In genomic region chr19:7912144-7912696, GRCh38 we compare ENCODE assay signal across 28 cellular contexts. TPM values are rescaled to one million over a fixed set of nuclear protein-coding genes. Genes with fewer than 3 reads are reported as not detected.
DNase-seq lines count a peak whose midpoint lies in the region; ATAC-seq, FAIRE-seq and TF ChIP-seq lines count a peak whose summit lies in the region.
"Had no signal": no experiment of that assay in that cellular context is flagged by ENCODE, and none has a peak within 500 bp of the region (broad histone marks: within the 10 kb centered on the region; RNA-seq: fewer than 3 reads in every experiment).

No MANE protein-coding gene starts in this region.

- ATAC-seq in K562 (no peak), upper lobe of right lung (no peak), HG02642 (IDR thresholded peaks at IDR 0.05; ENCODE audit: poor library complexity, unreplicated experiment) (no peak), HG02610 (IDR thresholded peaks at IDR 0.05; ENCODE audit: unreplicated experiment) (no peak)
- ATAC-seq: A549 had no signal

- peaks cover 0 to 34% of the 10 kb centered on the region in 2 experiments; a peak in 2 of 3 replicates for H3K36me3 ChIP-seq in HEK293 (ENCODE audit: control insufficient read depth in 2 of 2, insufficient read depth in 1 of 2, low read length in 2 of 2)
- H3K36me3 ChIP-seq in K562 (ENCODE audit: control insufficient read depth, insufficient read depth, low read length): peaks cover 42% of the 10 kb centered on the region; the same call in 1 of the 3 replicates
- H3K36me3 ChIP-seq in upper lobe of right lung: peaks cover 39% of the 10 kb centered on the region

- no peak for TF ChIP-seq POLR2A in K562 (conservative IDR thresholded peaks at IDR 0.05)

- peaks cover 10% of the 10 kb centered on the region for H3K4me1 Mint-ChIP-seq in neural crest cell

- TF ChIP-seq CTCF in HEK293 (tag by site-specific recombination; IDR thresholded peaks at IDR 0.05) (no peak), K562 (IDR thresholded peaks at IDR 0.05 in 2 of 3, conservative IDR thresholded peaks at IDR 0.05 in 1 of 3; ENCODE audit: insufficient read depth in 2 of 3, low read depth in 1 of 3, low read length in 3 of 3) (no peak), neural crest cell (conservative IDR thresholded peaks at IDR 0.05) (no peak), upper lobe of right lung (IDR thresholded peaks at IDR 0.05) (no peak)

- no peak for TF ChIP-seq EP300 in K562 (IDR thresholded peaks at IDR 0.05; ENCODE audit: low read length)

- H3K4me3 ChIP-seq in HEK293 (ENCODE audit: low read depth, low read length): no peak overlapping the region
- no peak overlapping the region for H3K4me3 ChIP-seq in K562
- no peak overlapping the region for H3K4me3 ChIP-seq in upper lobe of right lung
- H3K4me3 ChIP-seq: A549, GM23248 had no signal

- DNase-seq in K562 (ENCODE audit: extremely low read depth in 1 of 4, low spot score in 3 of 4) (no peak), neural crest cell (ENCODE audit: low read depth, low spot score) (no peak), upper lobe of right lung (peak; percentile 61), midbrain (lab: John Stamatoyannopoulos, UW) (no peak)
- DNase-seq: AML-193; Calu3; CD8-positive, alpha-beta memory T cell; DMS79 treated with DMSO at 0.1 percent for 48 hours; GM23248; H7; HFFc6; IMR-90; MM.1S; NCI-H1048; NCI-H1694 treated with DMSO at 0.1 percent for 48 hours; NCI-H2081; NCI-H2227 treated with DMSO at 0.1 percent for 48 hours; NCI-H510A; NCI-H69; RPMI8226; SHP77 had no signal

- H3K4me1 ChIP-seq in HEK293 (ENCODE audit: control insufficient read depth, insufficient read depth, low read length): no peaks in the 10 kb centered on the region; the same call in 1 of the 2 replicates
- H3K4me1 ChIP-seq in K562 (replicated peaks in 1 of 2; ENCODE audit: control insufficient read depth in 2 of 2, insufficient read depth in 2 of 2, low read length in 2 of 2): peaks cover 0 to 81% of the 10 kb centered on the region in 2 experiments; a peak in 3 of 5 replicates
- peaks cover 10% of the 10 kb centered on the region for H3K4me1 ChIP-seq in upper lobe of right lung

- 92% methylated on average over 22 of the region's 31 CpGs for WGBS in K562 (ENCODE audit: insufficient coverage, low coverage, missing lambda C conversion rate)

- no peak for FAIRE-seq in K562 (lab: Jason Lieb, UNC)
- FAIRE-seq: A549 had no signal

- POLR2A ChIA-PET in HEK293 (lab: Yijun Ruan, JAX): interaction anchor here (1.1 to 2.3 kb wide), 3 partner anchors 8 to 15 kb away, joined by 3 to 15 read pairs (median 8); partner anchors contain the start of genes MAP2K7 and SNAPC2
- POLR2A ChIA-PET in K562 (lab: Yijun Ruan, JAX): interaction anchor here (0.8 to 2.1 kb wide), 3 partner anchors 8 to 43 kb away, joined by 3 to 13 read pairs (median 7); partner anchors contain the start of gene SNAPC2

- H3K9me3 ChIP-seq in HEK293 (ENCODE audit: control insufficient read depth, insufficient read depth, low read depth, low read length): no peaks in the 10 kb centered on the region
- no peaks in the 10 kb centered on the region for H3K9me3 ChIP-seq in K562 (replicated peaks; ENCODE audit: control insufficient read depth, insufficient read depth, low read depth, low read length)
- H3K9me3 ChIP-seq in upper lobe of right lung: no peaks in the 10 kb centered on the region
- H3K9me3 ChIP-seq: A549 had no signal

- H3K9me3 Mint-ChIP-seq in neural crest cell: no peaks in the 10 kb centered on the region
- H3K9me3 Mint-ChIP-seq: CD8-positive, alpha-beta memory T cell; HFFc6 had no signal

- intact Hi-C loops in K562 (cut with micrococcal nuclease) (no loop called here), upper lobe of right lung (cut with DNase I) (no loop called here)

- no peak overlapping the region for H2AFZ ChIP-seq in K562 (ENCODE audit: low read depth, low read length)
- H2AFZ ChIP-seq: GM23248 had no signal

- no TSS peak for BruUV-seq in K562 (replicated peaks; lab: Mats Ljungman, UMichigan)

- no peaks in the 10 kb centered on the region for H3K36me3 Mint-ChIP-seq in neural crest cell (ENCODE audit: low read depth)

- peaks cover 14% of the 10 kb centered on the region for H3K79me2 ChIP-seq in K562 (ENCODE audit: control insufficient read depth, insufficient read depth, low read length)

- peaks cover 41% of the 10 kb centered on the region for H3K27me3 Mint-ChIP-seq in neural crest cell (ENCODE audit: low read depth)

- H3K27me3 ChIP-seq in K562 (ENCODE audit: control insufficient read depth in 2 of 2, insufficient read depth in 2 of 2, low read length in 2 of 2): no peaks in the 10 kb centered on the region
- H3K27me3 ChIP-seq in upper lobe of right lung: peaks cover 16% of the 10 kb centered on the region

- H4K20me1 ChIP-seq in K562 (replicated peaks; ENCODE audit: control insufficient read depth, insufficient read depth, low read length): no peaks in the 10 kb centered on the region

- no peaks in the 10 kb centered on the region for H3K9me1 ChIP-seq in K562 (ENCODE audit: control insufficient read depth, insufficient read depth, low read length)

- no peak overlapping the region for H3K4me2 ChIP-seq in K562 (ENCODE audit: insufficient read depth, low read length)
- H3K4me2 ChIP-seq: A549, KMS-11 had no signal

- CTCF ChIA-PET in HEK293 (lab: Yijun Ruan, JAX) (interaction anchor here (0.9 to 1.1 kb wide), 2 partner anchors 32 to 43 kb away, joined by 3 to 4 read pairs; no protein-coding TSS in a partner anchor), K562 (lab: Yijun Ruan, JAX; ENCODE audit: low intra/inter-chr PET ratio) (no interaction called here)

- H3K9ac ChIP-seq in K562 (ENCODE audit: insufficient read depth in 1 of 2, low read depth in 2 of 2, low read length in 2 of 2): no peak overlapping the region; a peak in 1 of 4 replicates
- H3K9ac ChIP-seq: GM23248, KMS-11 had no signal

- H3K27ac Mint-ChIP-seq in neural crest cell (ENCODE audit: unreplicated experiment): no peak overlapping the region
- H3K27ac Mint-ChIP-seq: HFFc6 had no signal

- no peak for TF ChIP-seq RAD21 in K562 (CRISPR knock-in tag; conservative IDR thresholded peaks at IDR 0.05 in 1 of 2, IDR thresholded peaks at IDR 0.05 in 1 of 2)

- H3K4me3 Mint-ChIP-seq in neural crest cell: peak overlapping the region; percentile 51
- H3K4me3 Mint-ChIP-seq: CD14-positive monocyte; CD8-positive, alpha-beta memory T cell; HFFc6 had no signal

- in situ Hi-C loops in K562 (cut with MboI): no loop called here

- H3K27ac ChIP-seq in HEK293 (ENCODE audit: extremely low read depth, low read depth, low read length): no peak overlapping the region
- no peak overlapping the region for H3K27ac ChIP-seq in K562 (ENCODE audit: extremely low read depth, low read depth, low read length)
- no peak overlapping the region for H3K27ac ChIP-seq in upper lobe of right lung
- H3K27ac ChIP-seq: A549, GM23248, KMS-11 had no signal

RNA-seq across cellular contexts. Expression of gene TGFBR3L, which starts 2.4 kb away (rescaled TPM):
- 0.69 TPM in 1 of 2 replicates, not detected in the other for total RNA-seq in K562 (2011; cell fraction: chromatin; rRNA removed; ENCODE audit: low replicate concordance)
- 0.33 TPM in 1 of 2 replicates, not detected in the other for total RNA-seq in K562 (2011; cell fraction: nucleolus; rRNA removed)
- total RNA-seq in K562 (2011; cell fraction: nucleoplasm; rRNA removed): not detected in 2 replicates
- total RNA-seq in K562 (2014; rRNA removed): not detected in 2 replicates
- not detected in 2 replicates for total RNA-seq in K562 (2014; rRNA removed; fragmentation: Illumina TruSeq; extraction: Trizol)
- total RNA-seq in K562 (2015; rRNA removed; fragmentation: Illumina TruSeq; extraction: Trizol): not detected in 2 replicates
- total RNA-seq in K562 (2021): 0.18 TPM in 1 of 2 replicates, not detected in the other
- 0.08 TPM in 1 of 2 replicates, not detected in the other for polyA plus RNA-seq in K562 (2011; rRNA removed)
- polyA plus RNA-seq in K562 (2011; cell fraction: cytosol; rRNA removed): 0.09 TPM in 2 replicates
- polyA plus RNA-seq in K562 (2011; cell fraction: nucleus; rRNA removed): 0.15 and 0.58 TPM in 2 replicates
- 0.26 and 0.28 TPM in 2 replicates for polyA plus RNA-seq in K562 (2012)
- polyA plus RNA-seq in K562 (2014; fragmentation: Illumina TruSeq; extraction: Trizol): not detected in 2 replicates
- polyA plus RNA-seq in K562 (2014; fragmentation: Nextera tagmentation; extraction: Ambion mirVana): not detected
- not detected in 2 replicates for polyA plus RNA-seq in K562 (2014; rRNA removed)
- polyA minus RNA-seq in K562 (2011; rRNA and poly(A)+ RNA removed): not detected in 2 replicates
- polyA minus RNA-seq in K562 (2011; cell fraction: cytosol; rRNA and poly(A)+ RNA removed): not detected in 2 replicates
- polyA minus RNA-seq in K562 (2011; cell fraction: nucleus; rRNA and poly(A)+ RNA removed): not detected in 2 replicates
- total RNA-seq in neural crest cell: 0.32 and 0.44 TPM in 2 replicates
- total RNA-seq in upper lobe of right lung: 1.2 TPM
- total RNA-seq: IMR-90, SK-MEL-5 had no signal
- polyA plus RNA-seq: CD14-positive monocyte had no signal

RNA-seq across cellular contexts. Expression of gene SNAPC2, which starts 7.9 kb away (rescaled TPM):
- total RNA-seq in K562 (2011; cell fraction: chromatin; rRNA removed; ENCODE audit: low replicate concordance): 4.4 and 13.6 TPM in 2 replicates
- 10.9 and 14.3 TPM in 2 replicates for total RNA-seq in K562 (2011; cell fraction: nucleolus; rRNA removed)
- total RNA-seq in K562 (2011; cell fraction: nucleoplasm; rRNA removed): 9.5 and 10.0 TPM in 2 replicates
- total RNA-seq in K562 (2014; rRNA removed) (30.3 and 42.7 TPM in 2 replicates), K562 (2014; rRNA removed; fragmentation: Illumina TruSeq; extraction: Trizol) (4.1 and 4.2 TPM in 2 replicates), K562 (2015; rRNA removed; fragmentation: Illumina TruSeq; extraction: Trizol) (15.3 and 15.9 TPM in 2 replicates), K562 (2021) (37.1 and 45.1 TPM in 2 replicates), neural crest cell (19.1 and 19.5 TPM in 2 replicates), upper lobe of right lung (28.9 TPM)
- polyA plus RNA-seq in K562 (2011; rRNA removed) (10.9 and 20.1 TPM in 2 replicates), K562 (2014; fragmentation: Illumina TruSeq; extraction: Trizol) (18.2 and 39.9 TPM in 2 replicates), K562 (2014; fragmentation: Nextera tagmentation; extraction: Ambion mirVana) (1 to 10 TPM in 1 of 2 experiments, under 1 TPM in 1; 0.59 to 1.4 TPM), K562 (2014; rRNA removed) (32.0 and 34.4 TPM in 2 replicates)
- polyA plus RNA-seq in K562 (2011; cell fraction: cytosol; rRNA removed): 18.7 and 40.5 TPM in 2 replicates
- polyA plus RNA-seq in K562 (2011; cell fraction: nucleus; rRNA removed): 18.7 and 32.8 TPM in 2 replicates
- polyA plus RNA-seq in K562 (2012): 30.8 and 37.6 TPM in 2 replicates
- 4.3 and 4.8 TPM in 2 replicates for polyA minus RNA-seq in K562 (2011; rRNA and poly(A)+ RNA removed)
- 14.0 and 17.1 TPM in 2 replicates for polyA minus RNA-seq in K562 (2011; cell fraction: cytosol; rRNA and poly(A)+ RNA removed)
- 9.7 and 13.1 TPM in 2 replicates for polyA minus RNA-seq in K562 (2011; cell fraction: nucleus; rRNA and poly(A)+ RNA removed)

RNA-seq across cellular contexts. Expression of gene MAP2K7, which starts 8.5 kb away (rescaled TPM):
- 34.2 and 92.8 TPM in 2 replicates for total RNA-seq in K562 (2011; cell fraction: chromatin; rRNA removed; ENCODE audit: low replicate concordance)
- total RNA-seq in K562 (2011; cell fraction: nucleolus; rRNA removed): 57.2 and 57.4 TPM in 2 replicates
- 41.1 and 52.7 TPM in 2 replicates for total RNA-seq in K562 (2011; cell fraction: nucleoplasm; rRNA removed)
- total RNA-seq in K562 (2014; rRNA removed) (19.4 and 23.9 TPM in 2 replicates), K562 (2014; rRNA removed; fragmentation: Illumina TruSeq; extraction: Trizol) (3.1 and 4.1 TPM in 2 replicates), K562 (2015; rRNA removed; fragmentation: Illumina TruSeq; extraction: Trizol) (11.3 and 12.3 TPM in 2 replicates), K562 (2021) (43.8 and 45.8 TPM in 2 replicates), neural crest cell (48.1 and 50.7 TPM in 2 replicates), upper lobe of right lung (36.4 TPM)
- polyA plus RNA-seq in K562 (2011; rRNA removed) (14.9 and 15.7 TPM in 2 replicates), K562 (2014; fragmentation: Illumina TruSeq; extraction: Trizol) (14.1 and 27.3 TPM in 2 replicates), K562 (2014; fragmentation: Nextera tagmentation; extraction: Ambion mirVana) (under 1 TPM; 0.51 to 0.99 TPM), K562 (2014; rRNA removed) (37.6 and 40.1 TPM in 2 replicates)
- 16.0 and 27.0 TPM in 2 replicates for polyA plus RNA-seq in K562 (2011; cell fraction: cytosol; rRNA removed)
- 39.0 and 61.8 TPM in 2 replicates for polyA plus RNA-seq in K562 (2011; cell fraction: nucleus; rRNA removed)
- 29.3 and 31.2 TPM in 2 replicates for polyA plus RNA-seq in K562 (2012)
- polyA minus RNA-seq in K562 (2011; rRNA and poly(A)+ RNA removed): 4.7 and 7.6 TPM in 2 replicates
- polyA minus RNA-seq in K562 (2011; cell fraction: cytosol; rRNA and poly(A)+ RNA removed): 17.0 and 17.8 TPM in 2 replicates
- polyA minus RNA-seq in K562 (2011; cell fraction: nucleus; rRNA and poly(A)+ RNA removed): 14.3 and 15.6 TPM in 2 replicates

RNA-seq across cellular contexts. Expression of gene CTXN1, which starts 13.7 kb away (rescaled TPM):
- 0.67 and 3.5 TPM in 2 replicates for total RNA-seq in K562 (2011; cell fraction: chromatin; rRNA removed; ENCODE audit: low replicate concordance)
- total RNA-seq in K562 (2011; cell fraction: nucleolus; rRNA removed): 6.2 and 8.0 TPM in 2 replicates
- total RNA-seq in K562 (2011; cell fraction: nucleoplasm; rRNA removed): 2.6 and 3.4 TPM in 2 replicates
- total RNA-seq in K562 (2014; rRNA removed) (7.4 and 10.9 TPM in 2 replicates), K562 (2014; rRNA removed; fragmentation: Illumina TruSeq; extraction: Trizol) (0.15 and 0.19 TPM in 2 replicates), K562 (2015; rRNA removed; fragmentation: Illumina TruSeq; extraction: Trizol) (1.8 and 2.3 TPM in 2 replicates), K562 (2021) (37.4 and 38.9 TPM in 2 replicates), neural crest cell (129 and 130 TPM in 2 replicates), upper lobe of right lung (1.2 TPM)
- polyA plus RNA-seq in K562 (2011; rRNA removed) (1.3 and 1.4 TPM in 2 replicates), K562 (2014; fragmentation: Illumina TruSeq; extraction: Trizol) (1.5 and 4.9 TPM in 2 replicates), K562 (2014; fragmentation: Nextera tagmentation; extraction: Ambion mirVana) (not detected), K562 (2014; rRNA removed) (9.2 and 14.5 TPM in 2 replicates)
- 6.3 and 53.8 TPM in 2 replicates for polyA plus RNA-seq in K562 (2011; cell fraction: cytosol; rRNA removed)
- polyA plus RNA-seq in K562 (2011; cell fraction: nucleus; rRNA removed): 3.6 and 12.2 TPM in 2 replicates
- 4.8 and 15.6 TPM in 2 replicates for polyA plus RNA-seq in K562 (2012)
- polyA minus RNA-seq in K562 (2011; rRNA and poly(A)+ RNA removed): 0.14 TPM in 1 of 2 replicates, not detected in the other
- 15.8 and 19.9 TPM in 2 replicates for polyA minus RNA-seq in K562 (2011; cell fraction: cytosol; rRNA and poly(A)+ RNA removed)
- polyA minus RNA-seq in K562 (2011; cell fraction: nucleus; rRNA and poly(A)+ RNA removed): 2.3 and 2.7 TPM in 2 replicates
- polyA plus RNA-seq: CD14-positive monocyte; CD8-positive, alpha-beta memory T cell had no signal

RNA-seq across cellular contexts. Expression of gene LRRC8E, which starts 23.9 kb away (rescaled TPM):
- total RNA-seq in K562 (2011; cell fraction: chromatin; rRNA removed; ENCODE audit: low replicate concordance): 12.2 and 21.7 TPM in 2 replicates
- 17.6 and 21.2 TPM in 2 replicates for total RNA-seq in K562 (2011; cell fraction: nucleolus; rRNA removed)
- 11.2 and 13.3 TPM in 2 replicates for total RNA-seq in K562 (2011; cell fraction: nucleoplasm; rRNA removed)
- total RNA-seq in K562 (2014; rRNA removed) (4.8 TPM in 2 replicates), K562 (2014; rRNA removed; fragmentation: Illumina TruSeq; extraction: Trizol) (1.4 and 3.2 TPM in 2 replicates), K562 (2015; rRNA removed; fragmentation: Illumina TruSeq; extraction: Trizol) (2.6 and 3.1 TPM in 2 replicates), K562 (2021) (5.7 and 7.1 TPM in 2 replicates), neural crest cell (0.51 and 1.0 TPM in 2 replicates), upper lobe of right lung (11.0 TPM)
- polyA plus RNA-seq in K562 (2011; rRNA removed) (5.3 and 6.2 TPM in 2 replicates), K562 (2014; fragmentation: Illumina TruSeq; extraction: Trizol) (3.5 and 4.9 TPM in 2 replicates), K562 (2014; fragmentation: Nextera tagmentation; extraction: Ambion mirVana) (under 1 TPM in 1 of 2 experiments, not detected in 1; 0.08 TPM), K562 (2014; rRNA removed) (1.7 and 3.5 TPM in 2 replicates)
- 4.5 and 8.1 TPM in 2 replicates for polyA plus RNA-seq in K562 (2011; cell fraction: cytosol; rRNA removed)
- polyA plus RNA-seq in K562 (2011; cell fraction: nucleus; rRNA removed): 4.7 and 5.5 TPM in 2 replicates
- polyA plus RNA-seq in K562 (2012): 3.0 and 3.6 TPM in 2 replicates
- polyA minus RNA-seq in K562 (2011; rRNA and poly(A)+ RNA removed): 4.9 and 6.5 TPM in 2 replicates
- 5.1 and 6.6 TPM in 2 replicates for polyA minus RNA-seq in K562 (2011; cell fraction: cytosol; rRNA and poly(A)+ RNA removed)
- polyA minus RNA-seq in K562 (2011; cell fraction: nucleus; rRNA and poly(A)+ RNA removed): 2.3 and 3.1 TPM in 2 replicates
- total RNA-seq: CD8-positive, alpha-beta memory T cell had no signal
- polyA plus RNA-seq: CD14-positive monocyte; CD8-positive, alpha-beta memory T cell had no signal
